Comparison of ENCODE assay signal across 27 cellular contexts in the genomic region with DNA sequence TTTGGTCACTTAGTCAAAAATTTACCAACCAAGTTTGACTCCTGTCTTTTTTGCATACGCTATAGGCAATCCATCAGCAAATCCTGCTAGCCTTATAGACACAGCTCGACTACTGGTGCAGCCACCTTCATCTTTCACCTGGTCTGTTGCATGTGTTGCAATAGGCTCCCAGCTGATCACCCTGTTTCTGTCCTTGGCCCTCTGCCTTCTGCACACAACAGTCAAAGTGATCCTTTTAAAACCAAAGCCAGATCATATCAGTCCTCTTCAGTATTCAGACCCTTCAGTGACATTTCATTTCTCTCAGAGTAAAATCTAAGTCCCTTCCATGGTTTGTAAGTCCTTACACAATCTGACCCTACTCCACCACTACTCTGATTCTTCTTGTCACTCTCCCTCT.
"Had no signal": no experiment of that assay in that cellular context is flagged by ENCODE, and none has a peak within 500 bp of the region (broad histone marks: within the 10 kb centered on the region; RNA-seq: fewer than 3 reads in every experiment).

No MANE protein-coding gene starts in this region.

- H3K4me3 Mint-ChIP-seq: activated naive CD4-positive, alpha-beta T cell treated with anti-CD3 and anti-CD28 coated beads for 36 hours; effector memory CD8-positive, alpha-beta T cell; mesothelial cell of epicardium; naive B cell; neural crest cell; T-helper 17 cell; WTC11 had no signal

- H3K36me3 Mint-ChIP-seq: mesothelial cell of epicardium, naive B cell, WTC11 had no signal

- H3K27me3 ChIP-seq: brain microvascular endothelial cell, right atrium auricular region, stomach, thyroid gland had no signal

- H3K27ac Mint-ChIP-seq: activated naive CD4-positive, alpha-beta T cell treated with anti-CD3 and anti-CD28 coated beads for 36 hours; effector memory CD8-positive, alpha-beta T cell; mesothelial cell of epicardium; naive B cell; T-helper 17 cell; WTC11 had no signal

- H3K36me3 ChIP-seq: brain microvascular endothelial cell, right atrium auricular region, stomach, thyroid gland had no signal

- FAIRE-seq: astrocyte, keratinocyte had no signal

- H3K4me1 ChIP-seq: right atrium auricular region, stomach, thyroid gland had no signal

- H3K9me3 Mint-ChIP-seq: neural crest cell had no signal

- DNase-seq: activated CD4-positive, alpha-beta T cell treated with anti-CD3 and anti-CD28 coated beads for 1 hour; activated CD4-positive, alpha-beta T cell treated with anti-CD3 and anti-CD28 coated beads, Interleukin-2, amount 50 U/mL, for 48 hours; activated effector memory CD4-positive, alpha-beta T cell treated with anti-CD3 and anti-CD28 coated beads, Interleukin-2, amount 50 U/mL, for 16 hours; activated naive CD4-positive, alpha-beta T cell treated with anti-CD3 and anti-CD28 coated beads for 36 hours; amniotic stem cell; brain microvascular endothelial cell; effector memory CD8-positive, alpha-beta T cell; foreskin fibroblast; head of caudate nucleus; hippocampal formation; left cardiac atrium; mammary epithelial cell; naive B cell; occipital lobe; stimulated activated CD4-positive, alpha-beta T cell treated with anti-CD3 and anti-CD28 coated beads, Interleukin-15, amount 100 ng/mL, for 24 hours; stomach; T-helper 17 cell; thyroid gland had no signal

- H3K9me3 ChIP-seq: right atrium auricular region, stomach, thyroid gland had no signal

- ATAC-seq: effector memory CD8-positive, alpha-beta T cell; esophagus mucosa; left cardiac atrium; SK-N-SH treated with all-trans-retinoic acid at 6 μM for 48 hours; T-helper 17 cell; WTC11 had no signal

- H3K4me1 Mint-ChIP-seq: mesothelial cell of epicardium, naive B cell, neural crest cell, WTC11 had no signal

- H3K27ac ChIP-seq: brain microvascular endothelial cell, coronary artery, right atrium auricular region, stomach, thyroid gland had no signal

- H3K4me3 ChIP-seq: coronary artery, right atrium auricular region, stomach, thyroid gland had no signal
